In the genomic region with DNA sequence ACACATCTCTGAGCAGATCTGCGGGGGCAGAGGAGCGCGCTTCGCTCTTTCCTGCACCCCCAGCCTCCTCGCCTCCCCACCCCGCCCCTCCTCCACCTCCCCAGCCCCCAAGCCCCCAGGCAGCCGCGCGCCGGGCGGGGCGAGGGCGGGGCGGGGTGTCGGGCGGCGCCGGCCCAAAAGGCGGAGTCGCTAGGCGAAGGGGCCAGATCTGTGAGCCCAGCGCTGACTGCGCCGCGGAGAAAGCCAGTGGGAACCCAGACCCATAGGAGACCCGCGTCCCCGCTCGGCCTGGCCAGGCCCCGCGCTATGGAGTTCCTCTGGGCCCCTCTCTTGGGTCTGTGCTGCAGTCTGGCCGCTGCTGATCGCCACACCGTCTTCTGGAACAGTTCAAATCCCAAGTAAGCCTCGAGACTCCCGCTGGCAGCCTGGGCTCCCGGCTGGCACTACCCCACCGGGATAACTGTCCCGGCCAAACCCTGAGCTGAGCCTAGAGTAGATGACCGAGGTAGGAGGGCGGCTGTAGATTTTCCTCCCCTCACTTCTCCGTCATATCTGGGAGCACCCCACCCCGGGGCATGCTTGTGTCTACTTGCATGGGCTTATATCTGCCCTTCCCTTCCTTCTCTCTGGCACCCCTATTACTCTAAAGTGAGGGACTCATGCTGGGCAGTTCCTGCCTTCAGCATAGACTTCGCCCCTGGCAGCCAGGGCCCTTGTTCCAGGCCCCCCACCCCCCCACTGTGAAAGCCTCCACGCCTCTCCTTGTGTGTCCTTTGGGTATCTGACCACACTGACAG, we compare ENCODE assay signal across 8 cellular contexts. TPM values are rescaled to one million over a fixed set of nuclear protein-coding genes. Genes with fewer than 3 reads are reported as not detected.
DNase-seq lines count a peak whose midpoint lies in the region; FAIRE-seq and TF ChIP-seq lines count a peak whose summit lies in the region.

A gene with protein sequence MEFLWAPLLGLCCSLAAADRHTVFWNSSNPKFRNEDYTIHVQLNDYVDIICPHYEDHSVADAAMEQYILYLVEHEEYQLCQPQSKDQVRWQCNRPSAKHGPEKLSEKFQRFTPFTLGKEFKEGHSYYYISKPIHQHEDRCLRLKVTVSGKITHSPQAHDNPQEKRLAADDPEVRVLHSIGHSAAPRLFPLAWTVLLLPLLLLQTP (plus strand): TSS at position 205 of the 797 bp plus-strand sequence. CDS start 102 bp downstream, at position 307.

- TF ChIP-seq CTCF in BE2C (IDR thresholded peaks at IDR 0.05; ENCODE audit: low read depth, low read length) (no peak), colonic mucosa (IDR thresholded peaks at IDR 0.05) (no peak)

- FAIRE-seq in small intestine (lab: Jason Lieb, UNC), result no peak

- intact Hi-C loops in colonic mucosa (cut with DNase I), result no loop called here

- 0 to 1% (median 1%) methylated on average over 23 to 45 of the region's 45 CpGs for WGBS in small intestine, 3 donors

- H3K27me3 ChIP-seq in BE2C, result no peaks in the 10 kb centered on the region
- peaks cover 59% of the 10 kb centered on the region for H3K27me3 ChIP-seq in HUES48 (ENCODE audit: control insufficient read depth, insufficient read depth, low read length)
- peaks cover 4% of the 10 kb centered on the region for H3K27me3 ChIP-seq in colonic mucosa
- H3K27me3 ChIP-seq in small intestine (ENCODE audit: control insufficient read depth in 2 of 2, insufficient read depth in 2 of 2, low read length in 2 of 2), result no peaks in the 10 kb centered on the region

- H3K4me1 ChIP-seq in BE2C (peaks cover 32% of the 10 kb centered on the region), HUES48 (ENCODE audit: control insufficient read depth, insufficient read depth, low read length) (peaks cover 57% of the 10 kb centered on the region), colonic mucosa (peaks cover 14% of the 10 kb centered on the region), small intestine (ENCODE audit: control insufficient read depth in 2 of 2, insufficient read depth in 1 of 2, low read depth in 1 of 2, low read length in 1 of 2) (peaks cover 0 to 6% of the 10 kb centered on the region in 2 donors)

- DNase-seq in BE2C (peak; percentile 71), UCSD-AML1 (lab: John Stamatoyannopoulos, UW; ENCODE audit: unreplicated experiment) (peak; percentile 66), colonic mucosa (peak; percentile 84), kidney tubule cell (ENCODE audit: low spot score) (peak; percentile 68), small intestine (peak; percentile 70), NCI-H1048 (lab: John Stamatoyannopoulos, UW) (no peak), NCI-H187 treated with DMSO at 0.1 percent for 48 hours (lab: John Stamatoyannopoulos, UW) (no peak)

- H3K9me3 ChIP-seq in BE2C, result peaks cover 2% of the 10 kb centered on the region; the same call in 1 of the 2 replicates
- no peaks in the 10 kb centered on the region for H3K9me3 ChIP-seq in HUES48 (ENCODE audit: control insufficient read depth, insufficient read depth, low read length)
- H3K9me3 ChIP-seq in colonic mucosa, result no peaks in the 10 kb centered on the region
- H3K9me3 ChIP-seq in small intestine (ENCODE audit: control insufficient read depth, low read depth), result no peaks in the 10 kb centered on the region

- H3K4me3 ChIP-seq in BE2C (ENCODE audit: low read depth, low read length), result peak within 1 kb of the TSS; percentile 70
- H3K4me3 ChIP-seq in HUES48 (ENCODE audit: low read depth, low read length), result peak within 1 kb of the TSS; percentile 69
- H3K4me3 ChIP-seq in colonic mucosa, result peak within 1 kb of the TSS; percentile 78
- H3K4me3 ChIP-seq in small intestine (ENCODE audit: low read depth in 1 of 2, low read length in 2 of 2), result peak within 1 kb of the TSS; percentile 60 to 93

- H3K36me3 ChIP-seq in BE2C, result no peaks in the 10 kb centered on the region
- peaks cover 6% of the 10 kb centered on the region; the same call in 1 of the 2 replicates for H3K36me3 ChIP-seq in HUES48 (ENCODE audit: control insufficient read depth, insufficient read depth, low read length)
- no peaks in the 10 kb centered on the region for H3K36me3 ChIP-seq in colonic mucosa
- H3K36me3 ChIP-seq in small intestine (ENCODE audit: control insufficient read depth in 2 of 2, insufficient read depth in 2 of 2, low read length in 2 of 2), result peaks cover 0 to 3% of the 10 kb centered on the region in 2 donors

- H3K9ac ChIP-seq in HUES48 (ENCODE audit: low read depth, low read length) (no peak within 1 kb of the TSS), colonic mucosa (ENCODE audit: low read depth in 2 of 2, low read length in 2 of 2) (peak within 1 kb of the TSS; percentile 90 to 100)

- H3K27ac ChIP-seq in HUES48 (ENCODE audit: low read depth, low read length), result peak within 1 kb of the TSS; percentile 48
- peak within 1 kb of the TSS; percentile 92 for H3K27ac ChIP-seq in colonic mucosa
- peak within 1 kb of the TSS; percentile 89 to 100 for H3K27ac ChIP-seq in small intestine (ENCODE audit: low read depth in 1 of 2, low read length in 1 of 2)

RNA-seq across cellular contexts. Expression of the gene that starts here (rescaled TPM):
- polyA plus RNA-seq in BE2C (2012; ENCODE audit: insufficient read depth, insufficient read length, low read depth), result 6.7 TPM
- 100 to 1,000 TPM in 1 of 2 donors, 10 to 100 TPM in 1; 61.3 to 125 TPM for total RNA-seq in colonic mucosa
- polyA plus RNA-seq in small intestine, result 100 to 1,000 TPM in 2 of 3 donors, 10 to 100 TPM in 1; 50.6 to 166 (median 154) TPM

Comparison
In these comparisons a context has a peak if more than half of its experiments do, and no peak if none do; other contexts are left out.
1. DNase-seq: peak in BE2C (single experiment), UCSD-AML1 (single experiment), colonic mucosa (single experiment), kidney tubule cell (single experiment) and small intestine (single experiment); none in NCI-H1048 (single experiment) and NCI-H187 treated with DMSO at 0.1 percent for 48 hours (single experiment).
2. Peak in every context shown above with its lines, with median percentiles within 50 percentile points of each other: H3K4me3 ChIP-seq and H3K27ac ChIP-seq.